Comparison of ENCODE assay signal across 10 cellular contexts in genomic region chr17:66507982-66508760, GRCh38.
DNase-seq lines count a peak whose midpoint lies in the region; ATAC-seq and TF ChIP-seq lines count a peak whose summit lies in the region.
"Had no signal": no experiment of that assay in that cellular context is flagged by ENCODE, and none has a peak within 500 bp of the region (broad histone marks: within the 10 kb centered on the region; RNA-seq: fewer than 3 reads in every experiment).

No MANE protein-coding gene starts in this region.

- H3K36me3 ChIP-seq in osteoblast (ENCODE audit: insufficient read depth, low read length), result no peaks in the 10 kb centered on the region

- H3K27ac ChIP-seq in C4-2B (peak overlapping the region; percentile 56), caudate nucleus (ENCODE audit: low read depth, low read length) (peak overlapping the region; percentile 15), osteoblast (ENCODE audit: low read depth, low read length) (peak overlapping the region; percentile 89)

- TF ChIP-seq CTCF in C4-2B (conservative IDR thresholded peaks at IDR 0.05) (no peak), osteoblast (IDR thresholded peaks at IDR 0.05; ENCODE audit: extremely low read depth, low read depth, low read length) (no peak)

- H3K79me2 ChIP-seq in osteoblast (ENCODE audit: insufficient read depth, low read length), result peaks cover 70% of the 10 kb centered on the region

- ATAC-seq in GM18870 (IDR thresholded peaks at IDR 0.05; ENCODE audit: unreplicated experiment) (no peak), HG02798 (IDR thresholded peaks at IDR 0.05; ENCODE audit: poor library complexity, unreplicated experiment) (no peak)
- ATAC-seq: CD8-positive, alpha-beta T cell had no signal

- H4K20me1 ChIP-seq in osteoblast (ENCODE audit: insufficient read depth, low read length), result no peaks in the 10 kb centered on the region

- peaks cover 51% of the 10 kb centered on the region for H3K4me1 ChIP-seq in osteoblast (ENCODE audit: insufficient read depth, low read length)

- H3K4me3 ChIP-seq in osteoblast (ENCODE audit: insufficient read depth, low read length), result no peak overlapping the region

- H3K4me2 ChIP-seq in osteoblast (ENCODE audit: insufficient read depth, low read length), result peak overlapping the region; percentile 49

- H3K9me3 ChIP-seq in osteoblast (ENCODE audit: low read depth, low read length), result no peaks in the 10 kb centered on the region

- H3K27me3 ChIP-seq in osteoblast (ENCODE audit: insufficient read depth, low read length), result no peaks in the 10 kb centered on the region

- DNase-seq in M059J (ENCODE audit: low read depth) (peak; percentile 34), caudate nucleus (lab: John Stamatoyannopoulos, UW) (no peak), osteoblast (ENCODE audit: insufficient read length, low spot score, missing footprints) (peak; percentile 53), NCI-H1694 (lab: John Stamatoyannopoulos, UW) (no peak), posterior cingulate gyrus (no peak)
- DNase-seq: CD8-positive, alpha-beta T cell; NCI-H510A treated with DMSO at 0.1 percent for 48 hours had no signal

- H2AFZ ChIP-seq in osteoblast (ENCODE audit: low read length), result no peak overlapping the region

- intact Hi-C loops in posterior cingulate gyrus (cut with DNase I), result no loop called here

Comparison
In these comparisons a context has a peak if more than half of its experiments do, and no peak if none do; other contexts are left out.
1. H3K27ac ChIP-seq: peak in every context shown above with its lines; median percentile 89 in osteoblast; 56 in C4-2B; 15 in caudate nucleus.
2. DNase-seq: peak in M059J (single experiment) and osteoblast (single experiment); none in caudate nucleus (0 of 61), NCI-H1694 (single experiment) and posterior cingulate gyrus (0 of 10).